1 cellular context compared by ENCODE assay signal in genomic region chr19:35213678-35214632, GRCh38.
A peak's percentile ranks its signal among the peaks of the same experiment; 100 is the strongest.
TF ChIP-seq lines count a peak whose summit lies in the region.

No MANE protein-coding gene starts in this region.

TF ChIP-seq in GM12878, 131 proteins besides CTCF, POLR2A, EP300 and RAD21 (continued from another document and continues in another):
- TF ChIP-seq ATF2 (IDR thresholded peaks at IDR 0.05; ENCODE audit: low read length) (peak; percentile 38; the same call in 1 of the 2 replicates), NR2C1 (IDR thresholded peaks at IDR 0.05) (no peak), MEF2A (IDR thresholded peaks at IDR 0.05; ENCODE audit: insufficient read depth, low read depth, low read length) (peak; percentile 89), SP1 (IDR thresholded peaks at IDR 0.05; ENCODE audit: low read depth, low read length) (peak; percentile 52), IKZF1 (conservative IDR thresholded peaks at IDR 0.05) (peak; percentile 78), USF2 (IDR thresholded peaks at IDR 0.05; ENCODE audit: borderline replicate concordance, low read depth, low read length) (peak; percentile 54; the same call in 1 of the 2 replicates), PKNOX1 (IDR thresholded peaks at IDR 0.05) (peak; percentile 79), FOS (IDR thresholded peaks at IDR 0.05; ENCODE audit: borderline replicate concordance, extremely low read depth, insufficient read length) (no peak), TCF12 (IDR thresholded peaks at IDR 0.05; ENCODE audit: low read depth, low read length) (peak; percentile 55; the same call in 1 of the 2 replicates), EZH2 (IDR thresholded peaks at IDR 0.05; ENCODE audit: borderline replicate concordance, control insufficient read depth, low read depth, low read length) (no peak), POLR2AphosphoS5 (IDR thresholded peaks at IDR 0.05; ENCODE audit: low read length) (0 out of 2 replicates have a peak, but pooled peaks have one; percentile 43), PRDM15 (CRISPR knock-in tag; IDR thresholded peaks at IDR 0.05) (no peak), IKZF2 (IDR thresholded peaks at IDR 0.05) (peak; percentile 66 to 81), TBL1XR1 (IDR thresholded peaks at IDR 0.05; ENCODE audit: low read depth, low read length) (0 out of 2 replicates have a peak, but pooled peaks have one; percentile 22), ZNF217 (IDR thresholded peaks at IDR 0.05) (0 out of 2 replicates have a peak, but pooled peaks have one; percentile 34), POLR2AphosphoS2 (IDR thresholded peaks at IDR 0.05; ENCODE audit: low read depth, low read length) (no peak), HSF1 (IDR thresholded peaks at IDR 0.05; ENCODE audit: low read depth, low read length) (no peak), SMAD1 (IDR thresholded peaks at IDR 0.05; ENCODE audit: low read depth, partially characterized antibody) (peak; percentile 91), SRF (IDR thresholded peaks at IDR 0.05; ENCODE audit: low read depth in 2 of 2, low read length in 2 of 2) (no peak), TAF1 (IDR thresholded peaks at IDR 0.05; ENCODE audit: borderline replicate concordance, low read depth, low read length) (no peak), RUNX3 (IDR thresholded peaks at IDR 0.05; ENCODE audit: low read length) (peak; percentile 39), BHLHE40 (IDR thresholded peaks at IDR 0.05; ENCODE audit: borderline replicate concordance in 1 of 2, low read depth in 2 of 2, low read length in 1 of 2) (peak; percentile 95 to 97), DPF2 (IDR thresholded peaks at IDR 0.05) (peak; percentile 70), SPI1 (IDR thresholded peaks at IDR 0.05; ENCODE audit: borderline replicate concordance, insufficient read depth, low read depth, low read length) (0 out of 2 replicates have a peak, but pooled peaks have one; percentile 3), MEF2B (IDR thresholded peaks at IDR 0.05; ENCODE audit: partially characterized antibody, poor library complexity, severe bottlenecking) (peak; percentile 84), E4F1 (IDR thresholded peaks at IDR 0.05; ENCODE audit: borderline replicate concordance, partially characterized antibody) (no peak), PAX5 (IDR thresholded peaks at IDR 0.05; ENCODE audit: borderline replicate concordance, low read depth, low read length) (peak; percentile 70), USF1 (IDR thresholded peaks at IDR 0.05; ENCODE audit: borderline replicate concordance, extremely low read length, insufficient read depth, low read depth, low read length) (peak; percentile 83), NFIC (IDR thresholded peaks at IDR 0.05; ENCODE audit: low read depth, low read length) (peak; percentile 47; the same call in 1 of the 2 replicates), MTA2 (IDR thresholded peaks at IDR 0.05; ENCODE audit: low read depth) (peak; percentile 86), MXI1 (IDR thresholded peaks at IDR 0.05; ENCODE audit: low read depth, low read length) (0 out of 2 replicates have a peak, but pooled peaks have one; percentile 28), RAD51 (IDR thresholded peaks at IDR 0.05) (peak; percentile 87), KLF5 (IDR thresholded peaks at IDR 0.05; ENCODE audit: partially characterized antibody) (peak; percentile 56), TCF7 (IDR thresholded peaks at IDR 0.05; ENCODE audit: borderline replicate concordance) (no peak), GATAD2B (conservative IDR thresholded peaks at IDR 0.05; ENCODE audit: low read depth) (peak; percentile 74), EED (IDR thresholded peaks at IDR 0.05; ENCODE audit: low read depth) (peak; percentile 68), PBX3 (IDR thresholded peaks at IDR 0.05; ENCODE audit: insufficient replicate concordance, low read depth, low read length) (peak; percentile 16), POU2F2 (IDR thresholded peaks at IDR 0.05; ENCODE audit: borderline replicate concordance, low read depth, low read length) (peak; percentile 55; the same call in 1 of the 3 replicates), SREBF2 (IDR thresholded peaks at IDR 0.05; ENCODE audit: low read length) (no peak), E2F4 (IDR thresholded peaks at IDR 0.05; ENCODE audit: low read depth, low read length) (no peak), BRCA1 (IDR thresholded peaks at IDR 0.05; ENCODE audit: low read depth, low read length) (no peak), TCF3 (IDR thresholded peaks at IDR 0.05; ENCODE audit: borderline replicate concordance, insufficient read depth, low read depth, low read length) (peak; percentile 90), MTA3 (IDR thresholded peaks at IDR 0.05; ENCODE audit: borderline replicate concordance, low read length) (0 out of 2 replicates have a peak, but pooled peaks have one; percentile 50), LARP7 (IDR thresholded peaks at IDR 0.05) (no peak), NR2F1 (conservative IDR thresholded peaks at IDR 0.05) (0 out of 2 replicates have a peak, but pooled peaks have one; percentile 61), ATF7 (IDR thresholded peaks at IDR 0.05; ENCODE audit: low read depth) (peak; percentile 82), JUNB (IDR thresholded peaks at IDR 0.05) (peak; percentile 55), EGR1 (IDR thresholded peaks at IDR 0.05; ENCODE audit: borderline replicate concordance in 1 of 2, low read depth in 2 of 2, low read length in 2 of 2) (peak in 1 of 2 experiments; percentile 34; a peak in 1 of 3 replicates), CHD1 (IDR thresholded peaks at IDR 0.05; ENCODE audit: low read depth, low read length) (no peak), RELB (IDR thresholded peaks at IDR 0.05; ENCODE audit: low read depth) (peak; percentile 44; the same call in 1 of the 2 replicates)
